ENCODE assay signal across 1 cellular context in the genomic region with DNA sequence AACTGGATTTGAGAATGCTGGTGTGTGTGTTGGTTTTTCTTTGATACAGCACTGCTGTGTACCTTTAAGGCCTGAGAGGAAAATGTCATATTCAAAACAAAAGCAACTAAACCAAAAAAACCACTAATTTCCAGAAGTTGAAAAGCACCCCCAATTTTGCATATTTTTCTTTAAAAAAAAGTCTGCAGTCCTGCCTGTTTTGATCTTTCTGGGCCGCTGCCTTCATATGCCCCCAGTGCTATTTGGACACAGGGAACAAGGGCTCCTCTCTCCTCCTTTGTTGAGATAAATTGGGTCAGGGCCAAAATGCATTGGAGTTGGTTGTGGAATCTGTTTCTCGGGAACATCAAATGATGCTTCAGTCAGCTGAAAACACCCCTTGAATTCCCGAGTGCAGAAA.
TF ChIP-seq lines count a peak whose summit lies in the region.

No MANE protein-coding gene starts in this region.

TF ChIP-seq in GM12878, 131 proteins besides CTCF, POLR2A, EP300 and RAD21 (continued from another document):
- peak; percentile 33; the same call in 1 of the 2 replicates for TF ChIP-seq MLLT1 (IDR thresholded peaks at IDR 0.05)
- TF ChIP-seq, protein P1, sequence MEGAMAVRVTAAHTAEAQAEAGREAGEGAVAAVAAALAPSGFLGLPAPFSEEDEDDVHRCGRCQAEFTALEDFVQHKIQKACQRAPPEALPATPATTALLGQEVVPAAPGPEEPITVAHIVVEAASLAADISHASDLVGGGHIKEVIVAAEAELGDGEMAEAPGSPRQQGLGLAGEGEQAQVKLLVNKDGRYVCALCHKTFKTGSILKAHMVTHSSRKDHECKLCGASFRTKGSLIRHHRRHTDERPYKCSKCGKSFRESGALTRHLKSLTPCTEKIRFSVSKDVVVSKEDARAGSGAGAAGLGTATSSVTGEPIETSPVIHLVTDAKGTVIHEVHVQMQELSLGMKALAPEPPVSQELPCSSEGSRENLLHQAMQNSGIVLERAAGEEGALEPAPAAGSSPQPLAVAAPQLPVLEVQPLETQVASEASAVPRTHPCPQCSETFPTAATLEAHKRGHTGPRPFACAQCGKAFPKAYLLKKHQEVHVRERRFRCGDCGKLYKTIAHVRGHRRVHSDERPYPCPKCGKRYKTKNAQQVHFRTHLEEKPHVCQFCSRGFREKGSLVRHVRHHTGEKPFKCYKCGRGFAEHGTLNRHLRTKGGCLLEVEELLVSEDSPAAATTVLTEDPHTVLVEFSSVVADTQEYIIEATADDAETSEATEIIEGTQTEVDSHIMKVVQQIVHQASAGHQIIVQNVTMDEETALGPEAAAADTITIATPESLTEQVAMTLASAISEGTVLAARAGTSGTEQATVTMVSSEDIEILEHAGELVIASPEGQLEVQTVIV (IDR thresholded peaks at IDR 0.05; ENCODE audit: borderline replicate concordance, partially characterized antibody): no peak
- peak; percentile 82 for TF ChIP-seq NFIC (IDR thresholded peaks at IDR 0.05; ENCODE audit: low read depth, low read length)
- TF ChIP-seq ZNF207 (IDR thresholded peaks at IDR 0.05; ENCODE audit: borderline replicate concordance): no peak
- peak; percentile 34; the same call in 1 of the 2 replicates for TF ChIP-seq ATF7 (IDR thresholded peaks at IDR 0.05; ENCODE audit: low read depth)
- TF ChIP-seq ETV6 (conservative IDR thresholded peaks at IDR 0.05 in 1 of 2, IDR thresholded peaks at IDR 0.05 in 1 of 2; ENCODE audit: borderline replicate concordance in 1 of 2, low read depth in 1 of 2): peak in 1 of 2 experiments; percentile 19; a peak in 1 of 4 replicates
- no peak for TF ChIP-seq RB1 (IDR thresholded peaks at IDR 0.05; ENCODE audit: borderline replicate concordance)
- TF ChIP-seq CREM (IDR thresholded peaks at IDR 0.05; ENCODE audit: low read depth): no peak
- TF ChIP-seq IKZF2 (IDR thresholded peaks at IDR 0.05): 0 out of 4 replicates have a peak, but pooled peaks of 1 of the 2 experiments have one; percentile 32
- TF ChIP-seq POU2F2 (IDR thresholded peaks at IDR 0.05; ENCODE audit: borderline replicate concordance, low read depth, low read length): peak; percentile 89
- no peak for TF ChIP-seq MXI1 (IDR thresholded peaks at IDR 0.05; ENCODE audit: low read depth, low read length)
- peak; percentile 81 for TF ChIP-seq IRF4 (IDR thresholded peaks at IDR 0.05; ENCODE audit: low read depth, low read length)
- TF ChIP-seq BHLHE40 (IDR thresholded peaks at IDR 0.05; ENCODE audit: borderline replicate concordance in 1 of 2, low read depth in 2 of 2, low read length in 1 of 2): 0 out of 4 replicates have a peak, but pooled peaks of 1 of the 2 experiments have one; percentile 21
- TF ChIP-seq PAX5 (IDR thresholded peaks at IDR 0.05; ENCODE audit: borderline replicate concordance, low read depth, low read length): peak; percentile 54; the same call in 1 of the 2 replicates
- no peak for TF ChIP-seq KDM1A (IDR thresholded peaks at IDR 0.05; ENCODE audit: borderline replicate concordance)
- no peak for TF ChIP-seq IRF3 (IDR thresholded peaks at IDR 0.05)
- TF ChIP-seq, protein P2, sequence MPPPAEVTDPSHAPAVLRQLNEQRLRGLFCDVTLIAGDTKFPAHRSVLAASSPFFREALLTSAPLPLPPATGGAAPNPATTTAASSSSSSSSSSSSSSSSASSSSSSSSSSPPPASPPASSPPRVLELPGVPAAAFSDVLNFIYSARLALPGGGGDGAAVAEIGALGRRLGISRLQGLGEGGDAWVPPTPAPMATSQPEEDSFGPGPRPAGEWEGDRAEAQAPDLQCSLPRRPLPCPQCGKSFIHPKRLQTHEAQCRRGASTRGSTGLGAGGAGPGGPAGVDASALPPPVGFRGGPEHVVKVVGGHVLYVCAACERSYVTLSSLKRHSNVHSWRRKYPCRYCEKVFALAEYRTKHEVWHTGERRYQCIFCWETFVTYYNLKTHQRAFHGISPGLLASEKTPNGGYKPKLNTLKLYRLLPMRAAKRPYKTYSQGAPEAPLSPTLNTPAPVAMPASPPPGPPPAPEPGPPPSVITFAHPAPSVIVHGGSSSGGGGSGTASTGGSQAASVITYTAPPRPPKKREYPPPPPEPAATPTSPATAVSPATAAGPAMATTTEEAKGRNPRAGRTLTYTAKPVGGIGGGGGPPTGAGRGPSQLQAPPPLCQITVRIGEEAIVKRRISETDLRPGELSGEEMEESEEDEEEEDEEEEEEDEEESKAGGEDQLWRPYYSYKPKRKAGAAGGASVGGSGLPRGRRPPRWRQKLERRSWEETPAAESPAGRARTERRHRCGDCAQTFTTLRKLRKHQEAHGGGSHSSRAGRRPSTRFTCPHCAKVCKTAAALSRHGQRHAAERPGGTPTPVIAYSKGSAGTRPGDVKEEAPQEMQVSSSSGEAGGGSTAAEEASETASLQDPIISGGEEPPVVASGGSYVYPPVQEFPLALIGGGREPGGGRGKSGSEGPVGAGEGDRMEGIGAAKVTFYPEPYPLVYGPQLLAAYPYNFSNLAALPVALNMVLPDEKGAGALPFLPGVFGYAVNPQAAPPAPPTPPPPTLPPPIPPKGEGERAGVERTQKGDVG (CRISPR knock-in tag; IDR thresholded peaks at IDR 0.05): no peak
- TF ChIP-seq TCF3 (IDR thresholded peaks at IDR 0.05; ENCODE audit: borderline replicate concordance, insufficient read depth, low read depth, low read length): no peak
- 0 out of 2 replicates have a peak, but pooled peaks have one; percentile 52 for TF ChIP-seq RELB (IDR thresholded peaks at IDR 0.05; ENCODE audit: low read depth)
- peak; percentile 38; the same call in 1 of the 2 replicates for TF ChIP-seq MTA2 (IDR thresholded peaks at IDR 0.05; ENCODE audit: low read depth)
- TF ChIP-seq BCL11A (IDR thresholded peaks at IDR 0.05; ENCODE audit: low read depth, low read length): 0 out of 2 replicates have a peak, but pooled peaks have one; percentile 40
- TF ChIP-seq NBN (IDR thresholded peaks at IDR 0.05): no peak
- no peak for TF ChIP-seq TARDBP (IDR thresholded peaks at IDR 0.05; ENCODE audit: borderline replicate concordance)
- no peak for TF ChIP-seq SUZ12 (IDR thresholded peaks at IDR 0.05; ENCODE audit: unreplicated experiment)
- TF ChIP-seq ESRRA (IDR thresholded peaks at IDR 0.05; ENCODE audit: low read length): no peak
- no peak for TF ChIP-seq ZBTB11 (CRISPR knock-in tag; IDR thresholded peaks at IDR 0.05)
- peak; percentile 98 for TF ChIP-seq RUNX3 (IDR thresholded peaks at IDR 0.05; ENCODE audit: low read length)
- peak; percentile 92 for TF ChIP-seq CBFB (IDR thresholded peaks at IDR 0.05; ENCODE audit: low read depth)
